19 cellular contexts compared by ENCODE assay signal in the genomic region with DNA sequence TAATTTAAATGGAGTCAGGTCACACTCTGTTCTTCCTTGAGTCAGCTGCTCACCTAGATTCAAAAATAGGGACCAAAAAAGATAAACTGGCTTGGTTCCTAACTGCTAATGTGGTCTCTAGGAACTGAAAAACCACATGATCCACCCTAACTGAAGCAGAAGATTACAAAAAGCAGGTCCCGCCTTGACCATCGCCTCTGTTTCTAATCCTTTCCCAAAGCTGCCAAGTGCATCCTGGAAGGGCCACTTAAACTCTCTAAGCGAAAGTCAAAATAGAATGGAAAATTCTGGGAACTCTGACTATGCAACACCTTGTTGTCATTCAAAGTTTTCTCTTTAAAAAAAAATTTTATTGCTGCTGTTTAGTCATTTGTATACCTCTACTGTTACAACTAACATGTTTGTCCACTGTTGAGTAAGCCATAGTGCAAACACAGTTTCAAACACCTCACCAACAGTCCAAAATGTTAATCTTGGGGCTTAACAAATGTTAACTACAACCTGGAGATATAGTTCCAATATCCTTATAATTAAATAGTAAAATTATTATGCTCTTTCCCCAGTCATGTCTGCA.
DNase-seq lines count a peak whose midpoint lies in the region; TF ChIP-seq lines count a peak whose summit lies in the region.
"Had no signal": no experiment of that assay in that cellular context is flagged by ENCODE, and none has a peak within 500 bp of the region (broad histone marks: within the 10 kb centered on the region; RNA-seq: fewer than 3 reads in every experiment).

No MANE protein-coding gene starts in this region.

- no peaks in the 10 kb centered on the region for H3K27me3 ChIP-seq in colonic mucosa
- no peaks in the 10 kb centered on the region for H3K27me3 ChIP-seq in right atrium auricular region
- H3K27me3 ChIP-seq in stomach smooth muscle (ENCODE audit: control insufficient read depth in 1 of 2, insufficient read depth in 2 of 2, low read length in 2 of 2), result no peaks in the 10 kb centered on the region
- H3K27me3 ChIP-seq in MG63, result no peaks in the 10 kb centered on the region

- H3K27ac ChIP-seq in colonic mucosa (peak overlapping the region; percentile 47), right atrium auricular region (peak overlapping the region; percentile 63 to 71), stomach smooth muscle (ENCODE audit: low read length) (peak overlapping the region; percentile 85)
- H3K27ac ChIP-seq: SK-N-MC had no signal

- TF ChIP-seq CTCF in colonic mucosa (IDR thresholded peaks at IDR 0.05) (no peak), right atrium auricular region (IDR thresholded peaks at IDR 0.05) (no peak)

- intact Hi-C loops in colonic mucosa (cut with DNase I), result no loop called here

- DNase-seq in M059J (ENCODE audit: low read depth), result peak; percentile 36
- DNase-seq in colonic mucosa, result no peak
- no peak for DNase-seq in right atrium auricular region (ENCODE audit: low spot score)
- no peak for DNase-seq in stimulated activated CD4-positive, alpha-beta T cell treated with anti-CD3 and anti-CD28 coated beads, Interleukin-4, amount 100 ng/mL, for 1 hour
- DNase-seq in MG63, result no peak
- DNase-seq in AML-193 (lab: John Stamatoyannopoulos, UW), result no peak
- DNase-seq in hippocampal formation (lab: John Stamatoyannopoulos, UW), result no peak
- DNase-seq: activated CD4-positive, alpha-beta T cell treated with anti-CD3 and anti-CD28 coated beads for 4 hours; activated T-cell treated with anti-CD3 and anti-CD28 coated beads, Interleukin-2, amount 50 U/mL, for 24 hours; cortex of kidney; H7; Karpas-422; kidney glomerular epithelial cell; NCI-H1694 treated with DMSO at 0.1 percent for 48 hours; NCI-H69; nucleus accumbens; stimulated activated CD4-positive, alpha-beta T cell treated with anti-CD3 and anti-CD28 coated beads, Interleukin-12 subunit alpha, Interleukin-12 subunit beta, amount 100 ng/mL, for 4 hours had no signal

- no peaks in the 10 kb centered on the region for H3K9me3 ChIP-seq in colonic mucosa
- no peaks in the 10 kb centered on the region for H3K9me3 ChIP-seq in right atrium auricular region
- H3K9me3 ChIP-seq in stomach smooth muscle (ENCODE audit: control insufficient read depth in 2 of 2, low read length in 2 of 2), result no peaks in the 10 kb centered on the region
- H3K9me3 ChIP-seq in MG63, result no peaks in the 10 kb centered on the region

- H3K36me3 ChIP-seq in colonic mucosa (no peaks in the 10 kb centered on the region), right atrium auricular region (no peaks in the 10 kb centered on the region), stomach smooth muscle (ENCODE audit: control insufficient read depth in 2 of 2, insufficient read depth in 2 of 2, low read length in 2 of 2) (no peaks in the 10 kb centered on the region), MG63 (no peaks in the 10 kb centered on the region)

- no peak overlapping the region for H3K4me3 ChIP-seq in colonic mucosa
- no peak overlapping the region for H3K4me3 ChIP-seq in right atrium auricular region
- no peak overlapping the region for H3K4me3 ChIP-seq in stomach smooth muscle (ENCODE audit: low read length in 2 of 2)
- H3K4me3 ChIP-seq in MG63, result no peak overlapping the region
- H3K4me3 ChIP-seq: SK-N-MC had no signal

- H3K9ac ChIP-seq in colonic mucosa (ENCODE audit: low read depth in 2 of 2, low read length in 2 of 2) (no peak overlapping the region), stomach smooth muscle (ENCODE audit: low read length in 2 of 2) (peak overlapping the region in 1 of 2 donors; percentile 45)

- H3K4me1 ChIP-seq in colonic mucosa, result no peaks in the 10 kb centered on the region
- H3K4me1 ChIP-seq in right atrium auricular region, result peaks cover 0 to 55% of the 10 kb centered on the region in 2 donors
- H3K4me1 ChIP-seq in stomach smooth muscle (ENCODE audit: control insufficient read depth, insufficient read depth, low read length), result peaks cover 51% of the 10 kb centered on the region
